Comparison of ENCODE assay signal across 18 cellular contexts in genomic region chr22:37435970-37436603, GRCh38. TPM values are rescaled to one million over a fixed set of nuclear protein-coding genes. Genes with fewer than 3 reads are reported as not detected.
A peak's percentile ranks its signal among the peaks of the same experiment; 100 is the strongest.
DNase-seq lines count a peak whose midpoint lies in the region; ATAC-seq, FAIRE-seq and TF ChIP-seq lines count a peak whose summit lies in the region.
"Had no signal": no experiment of that assay in that cellular context is flagged by ENCODE, and none has a peak within 500 bp of the region (broad histone marks: within the 10 kb centered on the region; RNA-seq: fewer than 3 reads in every experiment).

No MANE protein-coding gene starts in this region.

- TF ChIP-seq RAD21 in IMR-90 (IDR thresholded peaks at IDR 0.05; ENCODE audit: low read length) = no peak

- no peak overlapping the region for H4K91ac ChIP-seq in IMR-90 (ENCODE audit: insufficient read depth, low read depth, low read length)

- H3K27me3 ChIP-seq in IMR-90 (ENCODE audit: control insufficient read depth, insufficient read depth, low read length) = peaks cover 2% of the 10 kb centered on the region; the same call in 1 of the 2 replicates
- H3K27me3 ChIP-seq in astrocyte (ENCODE audit: insufficient read depth, low read length) = no peaks in the 10 kb centered on the region
- peaks cover 5% of the 10 kb centered on the region for H3K27me3 ChIP-seq in foreskin keratinocyte
- H3K27me3 ChIP-seq: BE2C had no signal

- H3K9ac ChIP-seq in IMR-90 (ENCODE audit: low read depth, low read length) = no peak overlapping the region
- H3K9ac ChIP-seq in astrocyte (ENCODE audit: low read length) = no peak overlapping the region

- no peak overlapping the region for H3K4me2 ChIP-seq in IMR-90 (ENCODE audit: low read depth, low read length)
- H3K4me2 ChIP-seq in astrocyte (ENCODE audit: low read length) = no peak overlapping the region
- H3K4me2 ChIP-seq: A549 had no signal

- peaks cover 16% of the 10 kb centered on the region for H3K27me3 Mint-ChIP-seq in astrocyte (ENCODE audit: low read depth, unreplicated experiment)

- H2BK5ac ChIP-seq in IMR-90 (ENCODE audit: low read depth, low read length, poor library complexity, severe bottlenecking) = no peak overlapping the region

- no peak overlapping the region for H3K4me3 Mint-ChIP-seq in astrocyte (ENCODE audit: unreplicated experiment)
- H3K4me3 Mint-ChIP-seq: CD14-positive monocyte; CD8-positive, alpha-beta T cell had no signal

- H3K4me1 ChIP-seq in IMR-90 (ENCODE audit: control insufficient read depth, insufficient read depth, low read length) (peaks cover 9% of the 10 kb centered on the region), astrocyte (ENCODE audit: insufficient read depth, low read length) (peaks cover 18% of the 10 kb centered on the region), foreskin keratinocyte (peaks cover 6% of the 10 kb centered on the region)
- H3K4me1 ChIP-seq: BE2C had no signal

- H2BK20ac ChIP-seq in IMR-90 (ENCODE audit: low read depth, low read length) = 0 out of 2 replicates have a peak overlapping the region, but pooled peaks have one; percentile 0

- CTCF ChIA-PET in IMR-90 (lab: Yijun Ruan, JAX) = no interaction called here

- FAIRE-seq in astrocyte (lab: Jason Lieb, UNC) = no peak
- FAIRE-seq: A549, D721Med, GM12892 had no signal

- in situ Hi-C loops in IMR-90 (cut with MboI; ENCODE audit: low sequenced_read_pairs) = no loop called here

- H4K8ac ChIP-seq in IMR-90 (ENCODE audit: low read depth in 2 of 2, low read length in 2 of 2) = no peak overlapping the region

- no peak overlapping the region for H3K18ac ChIP-seq in IMR-90 (ENCODE audit: low read depth, low read length)

- H3K9me1 ChIP-seq in IMR-90 (ENCODE audit: insufficient read depth, low read length) = peaks cover 10% of the 10 kb centered on the region

- H3K36me3 Mint-ChIP-seq in astrocyte (ENCODE audit: low read depth, unreplicated experiment) = peaks cover 9% of the 10 kb centered on the region
- H3K36me3 Mint-ChIP-seq: CD8-positive, alpha-beta T cell had no signal

- TF ChIP-seq POLR2A in IMR-90 (IDR thresholded peaks at IDR 0.05; ENCODE audit: low read depth, low read length) = no peak

- no peak overlapping the region for H2AFZ ChIP-seq in IMR-90 (replicated peaks; ENCODE audit: low read length, poor library complexity)
- no peak overlapping the region for H2AFZ ChIP-seq in astrocyte (ENCODE audit: low read depth, low read length)

- no peaks in the 10 kb centered on the region for H3K79me2 ChIP-seq in astrocyte (ENCODE audit: insufficient read depth, low read length)

- H3K56ac ChIP-seq in IMR-90 (ENCODE audit: extremely low read depth, insufficient read depth, low read length) = no peak overlapping the region

- no TSS peak for BruUV-seq in IMR-90 (replicated peaks; lab: Mats Ljungman, UMichigan)

- peaks cover 11% of the 10 kb centered on the region for H3K4me1 Mint-ChIP-seq in astrocyte (ENCODE audit: low read depth, unreplicated experiment)

- H4K5ac ChIP-seq in IMR-90 (ENCODE audit: low read depth, low read length) = no peak overlapping the region

- H3K4me3 ChIP-seq in IMR-90 (ENCODE audit: insufficient read depth, low read depth, low read length) = no peak overlapping the region
- H3K4me3 ChIP-seq in astrocyte (ENCODE audit: insufficient read depth, low read depth, low read length) = no peak overlapping the region
- H3K4me3 ChIP-seq: A549 had no signal

- H3K23ac ChIP-seq in IMR-90 (ENCODE audit: low read depth, low read length) = no peak overlapping the region

- no peak for TF ChIP-seq CTCF in IMR-90 (conservative IDR thresholded peaks at IDR 0.05; ENCODE audit: low read depth, low read length)
- TF ChIP-seq CTCF in astrocyte (IDR thresholded peaks at IDR 0.05; ENCODE audit: insufficient read depth, low read depth, low read length) = no peak
- no peak for TF ChIP-seq CTCF in foreskin keratinocyte (conservative IDR thresholded peaks at IDR 0.05)

- DNase-seq in IMR-90 (no peak), astrocyte (ENCODE audit: low read depth) (no peak), islet precursor cell (peak; percentile 52), foreskin keratinocyte (no peak), activated T-cell treated with anti-CD3 and anti-CD28 coated beads for 4 hours (no peak), DMS53 (lab: John Stamatoyannopoulos, UW) (no peak)
- DNase-seq: BE2C; CD8-positive, alpha-beta T cell; COR-L47; DMS153; DND-41; GDM1; HCEC 1CT had no signal

- POLR2A ChIA-PET in IMR-90 (lab: Charles Lee; ENCODE audit: unreplicated experiment) = no interaction called here

- peak overlapping the region; percentile 62 for H3K27ac Mint-ChIP-seq in astrocyte (ENCODE audit: unreplicated experiment)
- H3K27ac Mint-ChIP-seq: CD14-positive monocyte; CD8-positive, alpha-beta T cell had no signal

- WGBS in IMR-90 (ENCODE audit: extremely low coverage in 2 of 2, insufficient read length in 1 of 2), 2 experiments = no CpG with 5 or more reads among the region's 5 CpGs

- H3K9me3 Mint-ChIP-seq in astrocyte (ENCODE audit: unreplicated experiment) = peaks cover 30% of the 10 kb centered on the region
- H3K9me3 Mint-ChIP-seq: CD8-positive, alpha-beta T cell had no signal

- peaks cover 3% of the 10 kb centered on the region; the same call in 1 of the 2 replicates for H4K20me1 ChIP-seq in IMR-90 (ENCODE audit: insufficient read depth, low read length)
- no peaks in the 10 kb centered on the region for H4K20me1 ChIP-seq in astrocyte (ENCODE audit: insufficient read depth, low read length)

- no peak overlapping the region for H2BK120ac ChIP-seq in IMR-90 (ENCODE audit: low read depth, low read length)

- H2BK15ac ChIP-seq in IMR-90 (ENCODE audit: low read depth, low read length) = no peak overlapping the region

- H3K9me3 ChIP-seq in IMR-90 (ENCODE audit: control insufficient read depth, insufficient read depth, low read length) = peaks cover 24% of the 10 kb centered on the region
- peaks cover 20% of the 10 kb centered on the region for H3K9me3 ChIP-seq in astrocyte (ENCODE audit: insufficient read depth, low read depth, low read length)

- intact Hi-C loops in IMR-90 (cut with micrococcal nuclease) = no loop called here

- dilution Hi-C loops in IMR-90 (cut with HindIII; ENCODE audit: low sequenced_read_pairs, unreplicated experiment) = no loop called here

- peaks cover 0 to 3% of the 10 kb centered on the region in 2 experiments; a peak in 1 of 4 replicates for H3K79me1 ChIP-seq in IMR-90 (ENCODE audit: low read depth in 1 of 2, low read length in 2 of 2)

- H3K27ac ChIP-seq in IMR-90 (ENCODE audit: insufficient read depth, low read length) = no peak overlapping the region
- no peak overlapping the region for H3K27ac ChIP-seq in astrocyte (ENCODE audit: low read depth, low read length)
- H3K27ac ChIP-seq in foreskin keratinocyte = no peak overlapping the region
- H3K27ac ChIP-seq: HL-60 had no signal

- H2AK9ac ChIP-seq in IMR-90 (replicated peaks; ENCODE audit: low read depth, low read length, poor library complexity) = no peak overlapping the region

- ATAC-seq in IMR-90 (ENCODE audit: low read depth) (no peak), foreskin keratinocyte (no peak)
- ATAC-seq: A549; CD8-positive, alpha-beta T cell had no signal

- H2AK5ac ChIP-seq in IMR-90 (ENCODE audit: low read depth, low read length) = peak overlapping the region; percentile 63

- no peak overlapping the region for H3K14ac ChIP-seq in IMR-90 (replicated peaks; ENCODE audit: low read depth, low read length)

- H3K36me3 ChIP-seq in IMR-90 (ENCODE audit: control insufficient read depth, insufficient read depth, low read length) (no peaks in the 10 kb centered on the region), astrocyte (ENCODE audit: insufficient read depth, low read length) (no peaks in the 10 kb centered on the region)
- H3K36me3 ChIP-seq: BE2C had no signal

- H3K4ac ChIP-seq in IMR-90 (ENCODE audit: low read depth, low read length) = no peak overlapping the region

TF ChIP-seq in IMR-90, 13 proteins besides CTCF, POLR2A, EP300 and RAD21 (continues in another document):
- TF ChIP-seq FOS (IDR thresholded peaks at IDR 0.05; ENCODE audit: low read depth, low read length) = no peak
- no peak for TF ChIP-seq MAFK (IDR thresholded peaks at IDR 0.05; ENCODE audit: low read depth, low read length)
- no peak for TF ChIP-seq USF2 (IDR thresholded peaks at IDR 0.05; ENCODE audit: low read depth, low read length)
- TF ChIP-seq MXI1 (IDR thresholded peaks at IDR 0.05; ENCODE audit: borderline replicate concordance, low read depth, low read length) = no peak
- no peak for TF ChIP-seq NFE2L2 (IDR thresholded peaks at IDR 0.05; ENCODE audit: low read depth, low read length)
- TF ChIP-seq RCOR1 (IDR thresholded peaks at IDR 0.05; ENCODE audit: insufficient replicate concordance, low read length) = no peak
- no peak for TF ChIP-seq MAZ (IDR thresholded peaks at IDR 0.05; ENCODE audit: borderline replicate concordance, low read depth, low read length)
- no peak for TF ChIP-seq SMC3 (IDR thresholded peaks at IDR 0.05; ENCODE audit: low read depth, low read length)

RNA-seq across cellular contexts. Expression of gene ELFN2, which starts 8.8 kb away (rescaled TPM):
- total RNA-seq in IMR-90 (2012; rRNA removed) = 0.72 and 0.83 TPM in 2 replicates
- 5.0 and 6.3 TPM in 2 replicates for polyA plus RNA-seq in IMR-90 (2012; rRNA removed)
- 2.2 and 4.8 TPM in 2 replicates for polyA plus RNA-seq in IMR-90 (2012; cell fraction: cytosol; rRNA removed)
- polyA plus RNA-seq in IMR-90 (2012; cell fraction: nucleus; rRNA removed; ENCODE audit: low replicate concordance) = 13.5 and 26.9 TPM in 2 replicates
- 2.8 and 3.0 TPM in 2 replicates for total RNA-seq in astrocyte
- total RNA-seq in foreskin keratinocyte = 0.88 and 0.95 TPM in 2 replicates
- polyA plus RNA-seq in foreskin keratinocyte = 0.44 and 0.46 TPM in 2 replicates
- total RNA-seq: CD8-positive, alpha-beta T cell had no signal
- polyA plus RNA-seq: CD14-positive monocyte had no signal

RNA-seq across cellular contexts. Expression of gene MFNG, which starts 50.1 kb away (rescaled TPM):
- not detected in 2 replicates for total RNA-seq in IMR-90 (2012; rRNA removed)
- 0.15 and 0.24 TPM in 2 replicates for polyA plus RNA-seq in IMR-90 (2012; rRNA removed)
- 0.08 and 0.34 TPM in 2 replicates for polyA plus RNA-seq in IMR-90 (2012; cell fraction: cytosol; rRNA removed)
- polyA plus RNA-seq in IMR-90 (2012; cell fraction: nucleus; rRNA removed; ENCODE audit: low replicate concordance) = 0.91 and 1.7 TPM in 2 replicates
- 0.87 and 1.4 TPM in 2 replicates for total RNA-seq in astrocyte
- total RNA-seq in foreskin keratinocyte = 4.2 and 5.5 TPM in 2 replicates
- polyA plus RNA-seq in foreskin keratinocyte = 5.7 and 6.1 TPM in 2 replicates
